Comparison of ENCODE assay signal across 9 cellular contexts in genomic region chr9:734831-735511, GRCh38.
A peak's percentile ranks its signal among the peaks of the same experiment; 100 is the strongest.
DNase-seq lines count a peak whose midpoint lies in the region; ATAC-seq and TF ChIP-seq lines count a peak whose summit lies in the region.
"Had no signal": no experiment of that assay in that cellular context is flagged by ENCODE, and none has a peak within 500 bp of the region (broad histone marks: within the 10 kb centered on the region; RNA-seq: fewer than 3 reads in every experiment).

No MANE protein-coding gene starts in this region.

- no peak overlapping the region for H3K4me3 Mint-ChIP-seq in MCF 10A (ENCODE audit: unreplicated experiment)

- DNase-seq in GM03348 (ENCODE audit: low spot score): peak; percentile 80
- peak; percentile 58 for DNase-seq in MCF 10A (ENCODE audit: unreplicated experiment)
- DNase-seq in hippocampal formation (lab: John Stamatoyannopoulos, UW): peak; percentile 55 to 65
- peak; percentile 81 for DNase-seq in skeletal muscle cell (ENCODE audit: low read depth)
- no peak for DNase-seq in NCI-H1694 (lab: John Stamatoyannopoulos, UW)
- DNase-seq in NCI-H146 treated with DMSO at 0.1 percent for 48 hours (lab: John Stamatoyannopoulos, UW; ENCODE audit: unreplicated experiment): no peak
- DNase-seq: NCI-H2029 treated with DMSO at 0.1 percent for 48 hours had no signal

- H3K27ac Mint-ChIP-seq in MCF 10A (ENCODE audit: low read depth, unreplicated experiment): no peak overlapping the region

- BruUV-seq in MCF 10A (replicated peaks; lab: Mats Ljungman, UMichigan): no TSS peak

- ATAC-seq in HG02970 (IDR thresholded peaks at IDR 0.05; ENCODE audit: low FRiP score, unreplicated experiment) (no peak), HG03354 (IDR thresholded peaks at IDR 0.05; ENCODE audit: poor library complexity, severe bottlenecking, unreplicated experiment) (no peak)

- H3K27me3 Mint-ChIP-seq in MCF 10A (ENCODE audit: insufficient read depth, unreplicated experiment): no peaks in the 10 kb centered on the region

- intact Hi-C loops in MCF 10A (cut with micrococcal nuclease): no loop called here

- no peak overlapping the region for H3K4me3 ChIP-seq in skeletal muscle cell (ENCODE audit: low read depth, low read length)

- no peaks in the 10 kb centered on the region for H3K9me3 Mint-ChIP-seq in MCF 10A (ENCODE audit: unreplicated experiment)

- peaks cover 9% of the 10 kb centered on the region for H3K4me1 Mint-ChIP-seq in MCF 10A (ENCODE audit: insufficient read depth, unreplicated experiment)

- POLR2A ChIA-PET in MCF 10A (lab: Yijun Ruan, JAX): no interaction called here

- CTCF ChIA-PET in MCF 10A (lab: Yijun Ruan, JAX): interaction anchor here (0.7 kb wide), 1 partner anchor 149 kb away, joined by 3 read pairs; no protein-coding TSS in a partner anchor

- no peak for TF ChIP-seq CTCF in MCF 10A (IDR thresholded peaks at IDR 0.05; ENCODE audit: unreplicated experiment)

- H3K36me3 Mint-ChIP-seq in MCF 10A (ENCODE audit: insufficient read depth, unreplicated experiment): peaks cover 96% of the 10 kb centered on the region

Comparison
In these comparisons a context has a peak if more than half of its experiments do, and no peak if none do; other contexts are left out.
1. DNase-seq: peak in GM03348 (single experiment), MCF 10A (single experiment), hippocampal formation (2 of 2) and skeletal muscle cell (single experiment); none in NCI-H1694 (single experiment) and NCI-H146 treated with DMSO at 0.1 percent for 48 hours (single experiment).